ENCODE assay signal across 8 cellular contexts in the genomic region with DNA sequence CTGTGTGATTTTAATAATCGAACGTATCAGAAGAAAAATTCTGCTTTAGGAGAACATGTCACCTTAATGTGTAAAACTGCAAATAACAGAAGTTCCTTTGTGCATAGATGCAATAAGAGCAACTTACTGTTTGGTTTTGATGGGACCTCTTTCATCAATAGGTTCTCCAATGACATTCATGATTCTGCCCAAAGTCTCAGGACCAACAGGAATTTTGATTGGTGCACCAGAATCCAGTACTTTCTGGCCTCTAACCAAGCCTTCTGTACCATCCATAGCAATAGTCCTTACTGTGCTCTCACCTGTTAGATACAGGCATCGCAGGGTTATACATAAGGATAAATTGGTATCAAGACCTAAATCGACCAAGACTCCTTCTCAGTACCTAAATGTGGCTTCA. TPM values are rescaled to one million over a fixed set of nuclear protein-coding genes. Genes with fewer than 3 reads are reported as not detected.
A peak's percentile ranks its signal among the peaks of the same experiment; 100 is the strongest.
DNase-seq lines count a peak whose midpoint lies in the region; ATAC-seq, FAIRE-seq and TF ChIP-seq lines count a peak whose summit lies in the region.

No MANE protein-coding gene starts in this region.

- H3K27me3 ChIP-seq in A673 (replicated peaks; ENCODE audit: insufficient read depth, low read depth, low read length, poor library complexity), result no peaks in the 10 kb centered on the region
- no peaks in the 10 kb centered on the region for H3K27me3 ChIP-seq in HUES6 (ENCODE audit: control insufficient read depth, insufficient read depth, low read length)

- FAIRE-seq in D721Med (lab: Jason Lieb, UNC), result no peak

- BruUV-seq in A673 (replicated peaks; lab: Mats Ljungman, UMichigan), result no TSS peak

- peaks cover 53% of the 10 kb centered on the region for H3K36me3 ChIP-seq in A673 (ENCODE audit: insufficient read depth, low read length, poor library complexity, severe bottlenecking)
- H3K36me3 ChIP-seq in HUES6 (ENCODE audit: control insufficient read depth, insufficient read depth, low read length), result peaks cover 59% of the 10 kb centered on the region
- peaks cover 12% of the 10 kb centered on the region for H3K36me3 ChIP-seq in mucosa of descending colon (ENCODE audit: low read depth)

- intact Hi-C loops in A673 (cut with micrococcal nuclease; ENCODE audit: unreplicated experiment), result no loop called here
- intact Hi-C loops in mucosa of descending colon (cut with DNase I, micrococcal nuclease), result no loop called here

- no peak for ATAC-seq in mucosa of descending colon
- ATAC-seq in GM18511 (IDR thresholded peaks at IDR 0.05; ENCODE audit: unreplicated experiment), result no peak

- H3K4me3 ChIP-seq in A673 (ENCODE audit: low read depth, low read length, poor library complexity, severe bottlenecking), result peak overlapping the region; percentile 89
- peak overlapping the region; percentile 91 for H3K4me3 ChIP-seq in HUES6 (ENCODE audit: low read depth, low read length)
- peak overlapping the region; percentile 88 for H3K4me3 ChIP-seq in mucosa of descending colon

- CTCF ChIA-PET in A673 (lab: Charles Lee), result no interaction called here

- H3K27ac ChIP-seq in A673 (ENCODE audit: low read depth, low read length, poor library complexity, severe bottlenecking), result peak overlapping the region; percentile 95
- H3K27ac ChIP-seq in HUES6 (ENCODE audit: low read depth, low read length), result no peak overlapping the region
- H3K27ac ChIP-seq in caudate nucleus (ENCODE audit: low read depth, low read length), result peak overlapping the region; percentile 92

- H3K9ac ChIP-seq in HUES6 (ENCODE audit: low read length), result peak overlapping the region; percentile 97

- no peak for TF ChIP-seq CTCF in A673 (conservative IDR thresholded peaks at IDR 0.05; ENCODE audit: low read depth, low read length)
- no peak for TF ChIP-seq CTCF in mucosa of descending colon (IDR thresholded peaks at IDR 0.05)
- no peak for TF ChIP-seq CTCF in D721Med (IDR thresholded peaks at IDR 0.05; ENCODE audit: insufficient read depth, missing control alignments)

- peaks cover 13% of the 10 kb centered on the region for H3K4me1 ChIP-seq in A673 (ENCODE audit: insufficient read depth, low read length, poor library complexity, severe bottlenecking)
- peaks cover 3% of the 10 kb centered on the region for H3K4me1 ChIP-seq in HUES6 (ENCODE audit: control insufficient read depth, insufficient read depth, low read length)
- H3K4me1 ChIP-seq in mucosa of descending colon (ENCODE audit: low read depth), result peaks cover 30% of the 10 kb centered on the region

- POLR2A ChIA-PET in A673 (lab: Charles Lee; ENCODE audit: low non-redundant PET), result no interaction called here

- H3K9me3 ChIP-seq in A673 (ENCODE audit: low read depth, low read length, poor library complexity, severe bottlenecking) (no peaks in the 10 kb centered on the region), HUES6 (ENCODE audit: control insufficient read depth, insufficient read depth, low read depth, low read length) (no peaks in the 10 kb centered on the region), mucosa of descending colon (no peaks in the 10 kb centered on the region)

- DNase-seq in A673 (ENCODE audit: low spot score), result no peak
- no peak for DNase-seq in caudate nucleus (lab: John Stamatoyannopoulos, UW)
- DNase-seq in mucosa of descending colon, result no peak
- DNase-seq in NCI-H82 (lab: John Stamatoyannopoulos, UW), result no peak
- no peak for DNase-seq in D721Med (ENCODE audit: insufficient read length, low spot score)
- DNase-seq in GF-D8 (lab: John Stamatoyannopoulos, UW), result no peak

RNA-seq across cellular contexts. Expression of a gene that starts 1.1 kb away (rescaled TPM):
- 1,089 and 1,126 TPM in 2 replicates for total RNA-seq in A673 (2021)
- 1,000 to 10,000 TPM in 2 of 3 donors, 100 to 1,000 TPM in 1; 874 to 1,329 (median 1,265) TPM for total RNA-seq in mucosa of descending colon

RNA-seq across cellular contexts. Expression of a gene that starts 14.5 kb away (rescaled TPM):
- total RNA-seq in A673 (2021) (126 and 139 TPM in 2 replicates), mucosa of descending colon (100 to 1,000 TPM; 109 to 144 (median 110) TPM)

RNA-seq across cellular contexts. Expression of a gene that starts 43.4 kb away (rescaled TPM):
- total RNA-seq in A673 (2021) (413 and 450 TPM in 2 replicates), mucosa of descending colon (100 to 1,000 TPM; 155 to 223 (median 164) TPM)
